Comparison of ENCODE assay signal across 8 cellular contexts in genomic region chr14:102554835-102555819, GRCh38. TPM values are rescaled to one million over a fixed set of nuclear protein-coding genes. Genes with fewer than 3 reads are reported as not detected.
A peak's percentile ranks its signal among the peaks of the same experiment; 100 is the strongest.
DNase-seq lines count a peak whose midpoint lies in the region; ATAC-seq and TF ChIP-seq lines count a peak whose summit lies in the region.

No MANE protein-coding gene starts in this region.

- ATAC-seq in HG03196 (IDR thresholded peaks at IDR 0.05; ENCODE audit: unreplicated experiment) = no peak

- H3K36me3 ChIP-seq in fibroblast of lung (ENCODE audit: control insufficient read depth, insufficient read depth, low read length) = no peaks in the 10 kb centered on the region
- no peaks in the 10 kb centered on the region for H3K36me3 ChIP-seq in neural progenitor cell
- no peaks in the 10 kb centered on the region for H3K36me3 ChIP-seq in tibial nerve

- H3K4me2 ChIP-seq in fibroblast of lung (ENCODE audit: extremely low read depth, insufficient read depth, low read length) (peak overlapping the region; percentile 80), neural progenitor cell (peak overlapping the region; percentile 83)

- H3K9ac ChIP-seq in fibroblast of lung (ENCODE audit: insufficient read depth, low read length) (peak overlapping the region; percentile 73), neural progenitor cell (no peak overlapping the region)

- H2AFZ ChIP-seq in fibroblast of lung (ENCODE audit: low read length) (peak overlapping the region; percentile 69), neural progenitor cell (replicated peaks) (peak overlapping the region; percentile 74)

- 8 to 37% methylated on average over 15 to 50 of the region's 94 CpGs for WGBS in tibial nerve, 2 donors

- peak overlapping the region; percentile 48 to 71 (median 57) for H3K4me3 ChIP-seq in fibroblast of lung (replicated peaks in 1 of 4; ENCODE audit: control extremely low read depth in 1 of 4, insufficient read depth in 1 of 4, low read depth in 3 of 4, low read length in 4 of 4)
- peak overlapping the region; percentile 60 for H3K4me3 ChIP-seq in neural progenitor cell
- H3K4me3 ChIP-seq in tibial nerve = peak overlapping the region; percentile 81 to 97 (median 82)

- H4K20me1 ChIP-seq in fibroblast of lung (ENCODE audit: control insufficient read depth, extremely low read depth, insufficient read depth, low read length) (no peaks in the 10 kb centered on the region), neural progenitor cell (ENCODE audit: low read depth) (no peaks in the 10 kb centered on the region)

- TF ChIP-seq EP300 in tibial nerve (IDR thresholded peaks at IDR 0.05) = no peak

- CTCF ChIA-PET in GM10248 (lab: Yijun Ruan, JAX) = interaction anchor here (1.0 kb wide), 1 partner anchor 31 kb away, joined by 5 read pairs; no protein-coding TSS in a partner anchor

- peaks cover 5% of the 10 kb centered on the region for H3K27me3 Mint-ChIP-seq in neural progenitor cell (ENCODE audit: insufficient read depth, low read depth)

- H3K9me3 Mint-ChIP-seq in neural progenitor cell = no peaks in the 10 kb centered on the region

- peaks cover 19% of the 10 kb centered on the region for H3F3A ChIP-seq in neural progenitor cell (ENCODE audit: low read depth)

- H3K27me3 ChIP-seq in fibroblast of lung (ENCODE audit: control insufficient read depth, insufficient read depth, low read length) (no peaks in the 10 kb centered on the region), neural progenitor cell (no peaks in the 10 kb centered on the region), tibial nerve (peaks cover 0 to 10% of the 10 kb centered on the region in 2 donors)

- H3K4me1 ChIP-seq in fibroblast of lung (ENCODE audit: control insufficient read depth, extremely low read depth, insufficient read depth, low read length) = no peaks in the 10 kb centered on the region
- no peaks in the 10 kb centered on the region for H3K4me1 ChIP-seq in neural progenitor cell
- peaks cover 0 to 15% (median 0%) of the 10 kb centered on the region in 4 donors for H3K4me1 ChIP-seq in tibial nerve

- POLR2A ChIA-PET in GM10248 (lab: Yijun Ruan, JAX) = interaction anchor here (0.6 kb wide), 2 partner anchors 39 to 50 kb away, joined by 3 to 4 read pairs; no protein-coding TSS in a partner anchor

- no peak for TF ChIP-seq POLR2A in tibial nerve (IDR thresholded peaks at IDR 0.05)

- H3K27ac Mint-ChIP-seq in neural progenitor cell = no peak overlapping the region

- H3K36me3 Mint-ChIP-seq in neural progenitor cell = no peaks in the 10 kb centered on the region

- H3K9me3 ChIP-seq in fibroblast of lung (ENCODE audit: control insufficient read depth, insufficient read depth, low read depth, low read length) (no peaks in the 10 kb centered on the region), neural progenitor cell (ENCODE audit: low read depth) (no peaks in the 10 kb centered on the region), tibial nerve (no peaks in the 10 kb centered on the region)

- peak; percentile 80 for DNase-seq in GM10248 (ENCODE audit: extremely low spot score)
- DNase-seq in NCI-H146 (lab: John Stamatoyannopoulos, UW) = peak; percentile 78
- DNase-seq in activated T-cell treated with anti-CD3 and anti-CD28 coated beads, Interleukin-2, amount 50 U/mL, for 1 hour = peak; percentile 67
- peak; percentile 27 to 44 for DNase-seq in fibroblast of lung (ENCODE audit: low read depth in 2 of 2)
- peak; percentile 87 for DNase-seq in neural progenitor cell (ENCODE audit: low spot score)
- DNase-seq in tibial nerve (ENCODE audit: low spot score in 2 of 2) = peak in 1 of 2 donors; percentile 13
- DNase-seq in NCI-H446 treated with DMSO at 0.1 percent for 48 hours (lab: John Stamatoyannopoulos, UW) = no peak

- TF ChIP-seq CTCF in GM10248 (IDR thresholded peaks at IDR 0.05; ENCODE audit: control extremely low read depth, extremely low read depth, low read depth, missing control alignments) (no peak), fibroblast of lung (conservative IDR thresholded peaks at IDR 0.05 in 1 of 2, IDR thresholded peaks at IDR 0.05 in 1 of 2; ENCODE audit: low read depth in 1 of 2, low read length in 2 of 2) (no peak), neural progenitor cell (IDR thresholded peaks at IDR 0.05) (no peak), tibial nerve (IDR thresholded peaks at IDR 0.05) (no peak)

- peak overlapping the region; percentile 76 for H3K4me3 Mint-ChIP-seq in neural progenitor cell

- H3K4me1 Mint-ChIP-seq in neural progenitor cell = peaks cover 2% of the 10 kb centered on the region

- no peaks in the 10 kb centered on the region for H3K79me2 ChIP-seq in fibroblast of lung (ENCODE audit: control insufficient read depth, insufficient read depth, low read length)
- H3K79me2 ChIP-seq in neural progenitor cell (ENCODE audit: low read depth) = no peaks in the 10 kb centered on the region

- H3K27ac ChIP-seq in fibroblast of lung (ENCODE audit: insufficient read depth, low read length) (peak overlapping the region; percentile 43), neural progenitor cell (no peak overlapping the region), tibial nerve (peak overlapping the region; percentile 28 to 85 (median 66))

RNA-seq across cellular contexts. Expression of gene RCOR1, which starts 37.3 kb away (rescaled TPM):
- total RNA-seq in fibroblast of lung (6.7 and 11.4 TPM in 2 replicates), neural progenitor cell (ENCODE audit: low replicate concordance) (25.3 and 33.7 TPM in 2 replicates), tibial nerve (10 to 100 TPM in 2 of 4 donors, 1 to 10 TPM in 2; 6.3 to 12.8 (median 10.0) TPM)
- 18.7 and 19.6 TPM in 2 replicates for polyA plus RNA-seq in fibroblast of lung
- 11.3 and 12.4 TPM in 2 replicates for polyA plus RNA-seq in fibroblast of lung (2012)
- polyA minus RNA-seq in fibroblast of lung (ENCODE audit: low replicate concordance) = 13.1 and 15.5 TPM in 2 replicates

RNA-seq across cellular contexts. Expression of gene ANKRD9, which starts 45.6 kb away (rescaled TPM):
- total RNA-seq in fibroblast of lung (13.6 and 22.0 TPM in 2 replicates), neural progenitor cell (ENCODE audit: low replicate concordance) (10.8 and 47.4 TPM in 2 replicates), tibial nerve (10 to 100 TPM; 11.4 to 39.3 (median 26.2) TPM)
- polyA plus RNA-seq in fibroblast of lung = 2.7 and 4.4 TPM in 2 replicates
- 7.1 and 14.8 TPM in 2 replicates for polyA plus RNA-seq in fibroblast of lung (2012)
- polyA minus RNA-seq in fibroblast of lung (ENCODE audit: low replicate concordance) = 2.6 and 4.1 TPM in 2 replicates
